Comparison of ENCODE assay signal across 21 cellular contexts in genomic region chr3:22704571-22705354, GRCh38.
"Had no signal": no experiment of that assay in that cellular context is flagged by ENCODE, and none has a peak within 500 bp of the region (broad histone marks: within the 10 kb centered on the region; RNA-seq: fewer than 3 reads in every experiment).

No MANE protein-coding gene starts in this region.

- H3K27me3 Mint-ChIP-seq: activated CD4-positive, alpha-beta T cell treated with anti-CD3 and anti-CD28 coated beads for 36 hours; activated naive CD8-positive, alpha-beta T cell treated with anti-CD3 and anti-CD28 coated beads, Interleukin-2, amount 10 ng/mL, durations not matched to agents 7 days and 5 days; dendritic cell treated with granulocyte-macrophage colony-stimulating factor and Interleukin-4, amounts not matched to agents 40 ng/mL and 50 ng/mL, for 4 days; memory B cell had no signal

- H3K9me3 ChIP-seq: prostate gland, testis had no signal

- ATAC-seq: activated CD4-positive, alpha-beta T cell treated with anti-CD3 and anti-CD28 coated beads for 36 hours; stimulated activated effector memory CD8-positive, alpha-beta T cell treated with anti-CD3 and anti-CD28 coated beads, Interleukin-12 subunit alpha, Interleukin-12 subunit beta, amount 100 ng/mL, for 72 hours had no signal

- H3K4me1 ChIP-seq: prostate gland, right atrium auricular region, testis had no signal

- H3K4me3 Mint-ChIP-seq: activated CD4-positive, alpha-beta T cell treated with anti-CD3 and anti-CD28 coated beads for 36 hours; activated naive CD8-positive, alpha-beta T cell treated with anti-CD3 and anti-CD28 coated beads, Interleukin-2, amount 10 ng/mL, durations not matched to agents 7 days and 5 days; activated T-helper 1 cell treated with anti-CD3 and anti-CD28 coated beads, Interleukin-12 subunit alpha, Interleukin-12 subunit beta, Interleukin-2, Interleukin-4 antibody, amounts not matched to agents 30 ng/mL and 10 ng/mL and 1 ng/mL, durations not matched to agents 14 hours and 24 hours and 36 hours; dendritic cell treated with granulocyte-macrophage colony-stimulating factor and Interleukin-4, amounts not matched to agents 40 ng/mL and 50 ng/mL, for 4 days; memory B cell; naive B cell; neural crest cell; stimulated activated effector memory CD8-positive, alpha-beta T cell treated with anti-CD3 and anti-CD28 coated beads, Interleukin-12 subunit alpha, Interleukin-12 subunit beta, amount 100 ng/mL, for 72 hours; type B pancreatic cell had no signal

- H3K36me3 Mint-ChIP-seq: activated naive CD8-positive, alpha-beta T cell treated with anti-CD3 and anti-CD28 coated beads, Interleukin-2, amount 10 ng/mL, durations not matched to agents 7 days and 5 days; memory B cell; naive B cell; stimulated activated effector memory CD8-positive, alpha-beta T cell treated with anti-CD3 and anti-CD28 coated beads, Interleukin-12 subunit alpha, Interleukin-12 subunit beta, amount 100 ng/mL, for 72 hours; type B pancreatic cell had no signal

- DNase-seq: activated CD4-positive, alpha-beta T cell treated with anti-CD3 and anti-CD28 coated beads for 36 hours; activated CD4-positive, alpha-beta T cell treated with anti-CD3 and anti-CD28 coated beads, Interleukin-2, amount 50 U/mL, for 48 hours; activated naive CD8-positive, alpha-beta T cell treated with anti-CD3 and anti-CD28 coated beads, Interleukin-2, amount 10 ng/mL, durations not matched to agents 7 days and 5 days; activated T-cell treated with anti-CD3 and anti-CD28 coated beads for 4 hours; amygdala; effector memory CD4-positive, alpha-beta T cell; naive B cell; stimulated activated CD4-positive, alpha-beta T cell treated with anti-CD3 and anti-CD28 coated beads, Interleukin-4, amount 100 ng/mL, for 1 hour; T1000; testis had no signal

- H3K27me3 ChIP-seq: cardiac muscle cell, right atrium auricular region, testis had no signal

- H3K4me3 ChIP-seq: cardiac muscle cell, prostate gland, right atrium auricular region, skin epidermis, testis had no signal

- H3K4me1 Mint-ChIP-seq: activated CD4-positive, alpha-beta T cell treated with anti-CD3 and anti-CD28 coated beads for 36 hours; activated naive CD8-positive, alpha-beta T cell treated with anti-CD3 and anti-CD28 coated beads, Interleukin-2, amount 10 ng/mL, durations not matched to agents 7 days and 5 days; memory B cell; naive B cell; stimulated activated effector memory CD8-positive, alpha-beta T cell treated with anti-CD3 and anti-CD28 coated beads, Interleukin-12 subunit alpha, Interleukin-12 subunit beta, amount 100 ng/mL, for 72 hours had no signal

- H3K36me3 ChIP-seq: cardiac muscle cell, prostate gland, right atrium auricular region had no signal

- H3K27ac ChIP-seq: cardiac muscle cell, prostate gland, right atrium auricular region, skin epidermis, testis, VCaP had no signal

- H3K27ac Mint-ChIP-seq: activated CD4-positive, alpha-beta T cell treated with anti-CD3 and anti-CD28 coated beads for 36 hours; activated naive CD8-positive, alpha-beta T cell treated with anti-CD3 and anti-CD28 coated beads, Interleukin-2, amount 10 ng/mL, durations not matched to agents 7 days and 5 days; activated T-helper 1 cell treated with anti-CD3 and anti-CD28 coated beads, Interleukin-12 subunit alpha, Interleukin-12 subunit beta, Interleukin-2, Interleukin-4 antibody, amounts not matched to agents 30 ng/mL and 10 ng/mL and 1 ng/mL, durations not matched to agents 14 hours and 24 hours and 36 hours; dendritic cell treated with granulocyte-macrophage colony-stimulating factor and Interleukin-4, amounts not matched to agents 40 ng/mL and 50 ng/mL, for 4 days; memory B cell; stimulated activated effector memory CD8-positive, alpha-beta T cell treated with anti-CD3 and anti-CD28 coated beads, Interleukin-12 subunit alpha, Interleukin-12 subunit beta, amount 100 ng/mL, for 72 hours; type B pancreatic cell had no signal
